In genomic region chr9:123825337-123825736, GRCh38 we compare ENCODE assay signal across 16 cellular contexts.
A peak's percentile ranks its signal among the peaks of the same experiment; 100 is the strongest.
DNase-seq lines count a peak whose midpoint lies in the region; ATAC-seq and TF ChIP-seq lines count a peak whose summit lies in the region.
"Had no signal": no experiment of that assay in that cellular context is flagged by ENCODE, and none has a peak within 500 bp of the region (broad histone marks: within the 10 kb centered on the region; RNA-seq: fewer than 3 reads in every experiment).

No MANE protein-coding gene starts in this region.

- no peak overlapping the region for H3K27ac ChIP-seq in osteoblast (ENCODE audit: low read depth, low read length)
- no peak overlapping the region for H3K27ac ChIP-seq in gastrocnemius medialis
- H3K27ac ChIP-seq in effector memory CD4-positive, alpha-beta T cell (ENCODE audit: insufficient read depth, low read length, poor library complexity, severe bottlenecking) = no peak overlapping the region
- H3K27ac ChIP-seq: 22Rv1, cardiac muscle cell, esophagus muscularis mucosa, skin epidermis had no signal

- no peak overlapping the region for H3K4me3 Mint-ChIP-seq in endothelial cell (ENCODE audit: unreplicated experiment)
- H3K4me3 Mint-ChIP-seq: activated T-helper 17 cell treated with anti-CD3 and anti-CD28 coated beads, Interleukin-2, amount 50 U/mL, for 72 hours had no signal

- no peak overlapping the region for H2AFZ ChIP-seq in osteoblast (ENCODE audit: low read length)

- H3K27me3 ChIP-seq in osteoblast (ENCODE audit: insufficient read depth, low read length) (no peaks in the 10 kb centered on the region), gastrocnemius medialis (no peaks in the 10 kb centered on the region)
- no peaks in the 10 kb centered on the region for H3K27me3 ChIP-seq in effector memory CD4-positive, alpha-beta T cell (replicated peaks; ENCODE audit: control insufficient read depth, insufficient read depth, low read length, poor library complexity, severe bottlenecking)
- H3K27me3 ChIP-seq: cardiac muscle cell, esophagus muscularis mucosa had no signal

- ATAC-seq in gastrocnemius medialis (no peak), left ventricle myocardium superior (no peak)
- ATAC-seq: activated T-helper 17 cell treated with anti-CD3 and anti-CD28 coated beads, Interleukin-2, amount 50 U/mL, for 72 hours; left colon had no signal

- no peak overlapping the region for H3K27ac Mint-ChIP-seq in endothelial cell (ENCODE audit: unreplicated experiment)
- H3K27ac Mint-ChIP-seq: activated T-helper 17 cell treated with anti-CD3 and anti-CD28 coated beads, Interleukin-2, amount 50 U/mL, for 72 hours had no signal

- no peak for TF ChIP-seq POLR2A in gastrocnemius medialis (IDR thresholded peaks at IDR 0.05)

- in situ Hi-C loops in gastrocnemius medialis (cut with MboI; ENCODE audit: low sequenced_read_pairs in 4 of 4) = no loop called here

- peaks cover 8% of the 10 kb centered on the region for H3K9me3 Mint-ChIP-seq in endothelial cell (ENCODE audit: unreplicated experiment)

- DNase-seq in DMS 273 (lab: John Stamatoyannopoulos, UW; ENCODE audit: unreplicated experiment) (peak; percentile 33), DMS 273 treated with DMSO at 0.1 percent for 48 hours (lab: John Stamatoyannopoulos, UW) (no peak), RPMI7951 (ENCODE audit: low read depth) (peak; percentile 33), endothelial cell (ENCODE audit: low spot score) (no peak), osteoblast (ENCODE audit: insufficient read length, low spot score, missing footprints) (no peak), gastrocnemius medialis (no peak), left ventricle myocardium superior (no peak)
- DNase-seq in effector memory CD4-positive, alpha-beta T cell = no peak
- DNase-seq: activated CD4-positive, alpha-beta T cell treated with anti-CD3 and anti-CD28 coated beads, Interleukin-2, amount 50 U/mL, for 1 hour; left colon had no signal

- H3K4me1 ChIP-seq in osteoblast (ENCODE audit: insufficient read depth, low read length) (peaks cover 2% of the 10 kb centered on the region), gastrocnemius medialis (peaks cover 6 to 12% of the 10 kb centered on the region in 2 donors)
- H3K4me1 ChIP-seq in effector memory CD4-positive, alpha-beta T cell (ENCODE audit: control insufficient read depth, insufficient read depth, low read length, poor library complexity, severe bottlenecking) = no peaks in the 10 kb centered on the region
- H3K4me1 ChIP-seq: Caco-2, esophagus muscularis mucosa had no signal

- peaks cover 10% of the 10 kb centered on the region for H3K4me1 Mint-ChIP-seq in endothelial cell (ENCODE audit: unreplicated experiment)
- H3K4me1 Mint-ChIP-seq: activated T-helper 17 cell treated with anti-CD3 and anti-CD28 coated beads, Interleukin-2, amount 50 U/mL, for 72 hours had no signal

- TF ChIP-seq CTCF in endothelial cell (IDR thresholded peaks at IDR 0.05; ENCODE audit: unreplicated experiment) (peak; percentile 39), osteoblast (IDR thresholded peaks at IDR 0.05; ENCODE audit: extremely low read depth, low read depth, low read length) (peak; percentile 22), gastrocnemius medialis (IDR thresholded peaks at IDR 0.05 in 4 of 5, conservative IDR thresholded peaks at IDR 0.05 in 1 of 5) (peak in 1 of 5 experiments; percentile 14)

- no peak overlapping the region for H3K4me2 ChIP-seq in osteoblast (ENCODE audit: insufficient read depth, low read length)

- no peaks in the 10 kb centered on the region for H3K79me2 ChIP-seq in osteoblast (ENCODE audit: insufficient read depth, low read length)

- intact Hi-C loops in gastrocnemius medialis (cut with DNase I; ENCODE audit: low total_unique reads) (no loop called here), left ventricle myocardium superior (cut with micrococcal nuclease) (no loop called here)

- H3K36me3 Mint-ChIP-seq in endothelial cell (ENCODE audit: low read depth, unreplicated experiment) = peaks cover 6% of the 10 kb centered on the region

- no peaks in the 10 kb centered on the region for H3K27me3 Mint-ChIP-seq in endothelial cell (ENCODE audit: unreplicated experiment)
- H3K27me3 Mint-ChIP-seq: activated T-helper 17 cell treated with anti-CD3 and anti-CD28 coated beads, Interleukin-2, amount 50 U/mL, for 72 hours had no signal

- H3K36me3 ChIP-seq in osteoblast (ENCODE audit: insufficient read depth, low read length) (no peaks in the 10 kb centered on the region), gastrocnemius medialis (peaks cover 0 to 4% of the 10 kb centered on the region in 2 donors)
- no peaks in the 10 kb centered on the region for H3K36me3 ChIP-seq in effector memory CD4-positive, alpha-beta T cell (ENCODE audit: control insufficient read depth, insufficient read depth, low read length)
- H3K36me3 ChIP-seq: cardiac muscle cell, esophagus muscularis mucosa had no signal

- H4K20me1 ChIP-seq in osteoblast (ENCODE audit: insufficient read depth, low read length) = no peaks in the 10 kb centered on the region

- no peak overlapping the region for H3K4me3 ChIP-seq in osteoblast (ENCODE audit: insufficient read depth, low read length)
- H3K4me3 ChIP-seq in gastrocnemius medialis = no peak overlapping the region
- no peak overlapping the region for H3K4me3 ChIP-seq in effector memory CD4-positive, alpha-beta T cell (ENCODE audit: insufficient read depth, low read depth, low read length, poor library complexity, severe bottlenecking)
- H3K4me3 ChIP-seq: cardiac muscle cell, esophagus muscularis mucosa, skin epidermis had no signal

- H3K9me3 ChIP-seq in osteoblast (ENCODE audit: low read depth, low read length) (peaks cover 4% of the 10 kb centered on the region), gastrocnemius medialis (peaks cover 0 to 19% (median 0%) of the 10 kb centered on the region in 3 donors)
- no peaks in the 10 kb centered on the region for H3K9me3 ChIP-seq in effector memory CD4-positive, alpha-beta T cell (ENCODE audit: control insufficient read depth, low read length)

Comparison
In these comparisons a context has a peak if more than half of its experiments do, and no peak if none do; other contexts are left out.
1. DNase-seq: peak in DMS 273 (single experiment) and RPMI7951 (single experiment); none in DMS 273 treated with DMSO at 0.1 percent for 48 hours (single experiment), endothelial cell (single experiment), osteoblast (single experiment), gastrocnemius medialis (0 of 2), effector memory CD4-positive, alpha-beta T cell (0 of 3) and left ventricle myocardium superior (single experiment).